In the genomic region with DNA sequence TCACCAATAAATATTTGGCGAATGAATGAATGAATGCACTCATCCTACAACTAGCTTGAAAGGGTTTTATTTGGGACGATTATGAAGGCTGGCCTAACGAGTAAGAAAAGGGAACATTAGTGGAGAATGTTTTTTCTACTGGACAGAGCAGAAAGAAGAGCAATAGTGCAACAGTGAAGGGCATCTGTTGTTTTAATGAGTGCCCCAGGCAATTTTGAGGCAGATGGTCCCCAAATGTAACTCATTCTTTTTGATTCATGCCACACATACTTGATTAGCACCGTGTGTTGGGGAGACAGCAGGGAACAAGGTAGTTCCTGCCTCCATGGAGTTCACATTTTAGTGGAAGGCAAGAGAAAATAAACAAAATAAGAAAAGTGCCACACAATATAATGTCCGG, we compare ENCODE assay signal across 21 cellular contexts. TPM values are rescaled to one million over a fixed set of nuclear protein-coding genes. Genes with fewer than 3 reads are reported as not detected.
DNase-seq lines count a peak whose midpoint lies in the region; ATAC-seq and TF ChIP-seq lines count a peak whose summit lies in the region.
"Had no signal": no experiment of that assay in that cellular context is flagged by ENCODE, and none has a peak within 500 bp of the region (broad histone marks: within the 10 kb centered on the region; RNA-seq: fewer than 3 reads in every experiment).

No MANE protein-coding gene starts in this region.

- peak overlapping the region in 1 of 2 experiments; percentile 50; a peak in 2 of 4 replicates for H3K27ac ChIP-seq in SK-N-SH (ENCODE audit: low read depth in 2 of 2, low read length in 1 of 2)
- H3K27ac ChIP-seq in PC-3 (ENCODE audit: low read length): no peak overlapping the region
- no peak overlapping the region for H3K27ac ChIP-seq in right atrium auricular region
- H3K27ac ChIP-seq: A549 had no signal

- TF ChIP-seq RAD21 in SK-N-SH (IDR thresholded peaks at IDR 0.05; ENCODE audit: low read length): no peak

- ATAC-seq in activated CD4-positive, CD25-positive, alpha-beta regulatory T cell treated with anti-CD3 and anti-CD28 coated beads, Interleukin-2, amount 50 U/mL, for 24 hours: no peak
- ATAC-seq in PC-3 (no peak), HG03135 (IDR thresholded peaks at IDR 0.05; ENCODE audit: unreplicated experiment) (no peak)
- ATAC-seq: A549, GM23338, HCT116 had no signal

- H3K36me3 ChIP-seq in BE2C: no peaks in the 10 kb centered on the region
- H3K36me3 ChIP-seq in SK-N-SH (replicated peaks in 1 of 2; ENCODE audit: control insufficient read depth in 1 of 2, insufficient read depth in 2 of 2, low read length in 1 of 2): no peaks in the 10 kb centered on the region
- no peaks in the 10 kb centered on the region for H3K36me3 ChIP-seq in PC-3 (ENCODE audit: low read depth, low read length)
- H3K36me3 ChIP-seq in right atrium auricular region: no peaks in the 10 kb centered on the region

- WGBS in SK-N-SH (ENCODE audit: low lambda C conversion rate): 10% methylated on average over 5 of the region's 5 CpGs

- BruUV-seq in PC-3 (replicated peaks; lab: Mats Ljungman, UMichigan): no TSS peak

- peak; percentile 8 for DNase-seq in BE2C
- DNase-seq in NCI-H1694 (lab: John Stamatoyannopoulos, UW): peak; percentile 13
- DNase-seq in SK-N-SH: peak; percentile 13
- DNase-seq in cerebellar cortex (ENCODE audit: low spot score): peak; percentile 82
- DNase-seq in PC-3: no peak
- no peak for DNase-seq in right atrium auricular region (ENCODE audit: low spot score)
- DNase-seq: 8988T; ACHN; AML-193; Calu3; CD4-positive, alpha-beta memory T cell; COR-L47; DMS79; EL; GF-D8; H9 had no signal

- TF ChIP-seq EP300 in SK-N-SH (IDR thresholded peaks at IDR 0.05; ENCODE audit: borderline replicate concordance in 1 of 2, low read depth in 1 of 2, low read length in 1 of 2): peak in 1 of 2 experiments; percentile 21; a peak in 1 of 4 replicates

- TF ChIP-seq CTCF in BE2C (IDR thresholded peaks at IDR 0.05; ENCODE audit: low read depth, low read length): no peak
- TF ChIP-seq CTCF in SK-N-SH (IDR thresholded peaks at IDR 0.05): no peak
- no peak for TF ChIP-seq CTCF in PC-3 (conservative IDR thresholded peaks at IDR 0.05; ENCODE audit: low read depth, low read length)
- TF ChIP-seq CTCF in right atrium auricular region (IDR thresholded peaks at IDR 0.05): no peak

- intact Hi-C loops in PC-3 (cut with micrococcal nuclease): no loop called here

- no peak overlapping the region for H3K4me2 ChIP-seq in SK-N-SH
- H3K4me2 ChIP-seq in PC-3 (ENCODE audit: low read length): no peak overlapping the region
- H3K4me2 ChIP-seq: A549, GM23338 had no signal

- H3F3A ChIP-seq in SK-N-SH (replicated peaks; ENCODE audit: insufficient read depth) (no peaks in the 10 kb centered on the region), PC-3 (ENCODE audit: low read length, unreplicated experiment) (no peaks in the 10 kb centered on the region)

- no peaks in the 10 kb centered on the region for H3K9me3 ChIP-seq in BE2C
- H3K9me3 ChIP-seq in SK-N-SH: no peaks in the 10 kb centered on the region
- H3K9me3 ChIP-seq in PC-3 (ENCODE audit: low read length): no peaks in the 10 kb centered on the region
- no peaks in the 10 kb centered on the region for H3K9me3 ChIP-seq in right atrium auricular region
- H3K9me3 ChIP-seq: A549 had no signal

- POLR2A ChIA-PET in SK-N-SH (lab: Yijun Ruan, JAX) (no interaction called here), PC-3 (lab: Charles Lee; ENCODE audit: unreplicated experiment) (no interaction called here)

- no peaks in the 10 kb centered on the region for H3K27me3 ChIP-seq in BE2C
- H3K27me3 ChIP-seq in SK-N-SH (ENCODE audit: insufficient read depth): peaks cover 9% of the 10 kb centered on the region; the same call in 1 of the 2 replicates
- H3K27me3 ChIP-seq in PC-3 (ENCODE audit: low read length): peaks cover 42% of the 10 kb centered on the region
- H3K27me3 ChIP-seq in right atrium auricular region: no peaks in the 10 kb centered on the region

- H4K20me1 ChIP-seq in SK-N-SH (ENCODE audit: insufficient read depth): no peaks in the 10 kb centered on the region
- H4K20me1 ChIP-seq in PC-3 (ENCODE audit: low read length): no peaks in the 10 kb centered on the region

- H2AFZ ChIP-seq in SK-N-SH (ENCODE audit: low read depth) (no peak overlapping the region), PC-3 (ENCODE audit: low read length) (no peak overlapping the region)
- H2AFZ ChIP-seq: GM23338 had no signal

- no peaks in the 10 kb centered on the region for H3K9me2 ChIP-seq in SK-N-SH
- no peaks in the 10 kb centered on the region for H3K9me2 ChIP-seq in PC-3 (replicated peaks; ENCODE audit: low read length)

- H3K79me2 ChIP-seq in SK-N-SH (ENCODE audit: insufficient read depth) (no peaks in the 10 kb centered on the region), PC-3 (ENCODE audit: low read length) (no peaks in the 10 kb centered on the region)

- CTCF ChIA-PET in SK-N-SH (lab: Yijun Ruan, JAX): no interaction called here
- CTCF ChIA-PET in PC-3 (lab: Charles Lee): no interaction called here

- H3K4me3 ChIP-seq in BE2C (ENCODE audit: low read depth, low read length): no peak overlapping the region
- no peak overlapping the region for H3K4me3 ChIP-seq in SK-N-SH (ENCODE audit: low read depth in 2 of 2, low read length in 1 of 2)
- H3K4me3 ChIP-seq in PC-3 (ENCODE audit: low read length): no peak overlapping the region
- no peak overlapping the region for H3K4me3 ChIP-seq in right atrium auricular region
- H3K4me3 ChIP-seq: A549, GM23338 had no signal

- H3K4me1 ChIP-seq in BE2C (no peaks in the 10 kb centered on the region), SK-N-SH (ENCODE audit: control insufficient read depth in 1 of 2, insufficient read depth in 2 of 2, low read depth in 1 of 2, low read length in 1 of 2) (no peaks in the 10 kb centered on the region), PC-3 (ENCODE audit: insufficient read depth, low read length) (no peaks in the 10 kb centered on the region), right atrium auricular region (no peaks in the 10 kb centered on the region)
- H3K4me1 ChIP-seq: A549 had no signal

- H3K9ac ChIP-seq in SK-N-SH (no peak overlapping the region), PC-3 (ENCODE audit: low read length) (no peak overlapping the region)

TF ChIP-seq in SK-N-SH, 30 proteins besides CTCF, POLR2A, EP300 and RAD21:
- TF ChIP-seq SMC3 (IDR thresholded peaks at IDR 0.05; ENCODE audit: low read depth, low read length): no peak
- 0 out of 2 replicates have a peak, but pooled peaks have one; percentile 47 for TF ChIP-seq RCOR1 (IDR thresholded peaks at IDR 0.05; ENCODE audit: low read length)
- TF ChIP-seq RXRA (IDR thresholded peaks at IDR 0.05; ENCODE audit: borderline replicate concordance, low read depth): no peak

RNA-seq across cellular contexts. Expression of a gene that starts 22.7 kb away (rescaled TPM):
- polyA plus RNA-seq in BE2C (2012; ENCODE audit: insufficient read depth, insufficient read length, low read depth): 2.4 TPM
- polyA plus RNA-seq in SK-N-SH (2012; rRNA removed): 2.0 and 2.9 TPM in 2 replicates
- 0.96 and 1.3 TPM in 2 replicates for polyA plus RNA-seq in SK-N-SH (2012; cell fraction: cytosol; rRNA removed)
- polyA plus RNA-seq in SK-N-SH (2012; cell fraction: nucleus; rRNA removed): 7.6 and 15.1 TPM in 2 replicates
- total RNA-seq in PC-3 (2014; rRNA removed) (4.1 and 4.7 TPM in 2 replicates), right atrium auricular region (10 to 100 TPM in 1 of 2 donors, 1 to 10 TPM in 1; 9.9 to 12.2 TPM)

Comparison
In these comparisons a context has a peak if more than half of its experiments do, and no peak if none do; other contexts are left out.
1. DNase-seq: peak in BE2C (single experiment), NCI-H1694 (single experiment), SK-N-SH (single experiment) and cerebellar cortex (single experiment); none in PC-3 (single experiment) and right atrium auricular region (single experiment).